8 cellular contexts compared by ENCODE assay signal in genomic region chr6:72182337-72183246, GRCh38.
A peak's percentile ranks its signal among the peaks of the same experiment; 100 is the strongest.
DNase-seq lines count a peak whose midpoint lies in the region; ATAC-seq and TF ChIP-seq lines count a peak whose summit lies in the region.

No MANE protein-coding gene starts in this region.

- BruUV-seq in mammary epithelial cell (replicated peaks; lab: Mats Ljungman, UMichigan): no TSS peak

- DNase-seq in H7 (peak; percentile 74), NCI-H187 (lab: John Stamatoyannopoulos, UW) (peak; percentile 31 to 84), mammary epithelial cell (peak; percentile 73), kidney tubule cell (ENCODE audit: low spot score) (peak; percentile 62), substantia nigra (lab: John Stamatoyannopoulos, UW) (peak in 29 of 49 donors; percentile 2 to 71 (median 27)), GDM1 (lab: John Stamatoyannopoulos, UW) (no peak)
- DNase-seq in NK-92 treated with Interleukin-12 subunit alpha and Interleukin-12 subunit beta, amount 100 ng/mL, for 24 hours (lab: John Stamatoyannopoulos, UW): no peak

- 6% methylated on average over 93 of the region's 100 CpGs for WGBS in mammary epithelial cell (ENCODE audit: low coverage, missing lambda C conversion rate)

- TF ChIP-seq CTCF in mammary epithelial cell (conservative IDR thresholded peaks at IDR 0.05 in 1 of 2, IDR thresholded peaks at IDR 0.05 in 1 of 2; ENCODE audit: extremely low read depth in 1 of 2, insufficient read depth in 1 of 2, low read depth in 1 of 2, low read length in 2 of 2): no peak

- H3K9ac ChIP-seq in mammary epithelial cell (ENCODE audit: insufficient read depth, low read length): no peak overlapping the region

- peaks cover 10% of the 10 kb centered on the region for H3K4me1 ChIP-seq in mammary epithelial cell (ENCODE audit: insufficient read depth, low read length)

- H3K4me2 ChIP-seq in mammary epithelial cell (ENCODE audit: insufficient read depth, low read depth, low read length): peak overlapping the region; percentile 96

- in situ Hi-C loops in mammary epithelial cell (cut with MboI; ENCODE audit: low sequenced_read_pairs in 2 of 2): no loop called here

- H3K27me3 ChIP-seq in H7 (ENCODE audit: control insufficient read depth, insufficient read depth, low read length) (peaks cover 35% of the 10 kb centered on the region), mammary epithelial cell (ENCODE audit: insufficient read depth, low read length) (peaks cover 16% of the 10 kb centered on the region)

- peak; percentile 71 for ATAC-seq in GM18498 (IDR thresholded peaks at IDR 0.05; ENCODE audit: unreplicated experiment)

- no peaks in the 10 kb centered on the region for H3K36me3 ChIP-seq in H7 (replicated peaks; ENCODE audit: control insufficient read depth, insufficient read depth, low read length)
- no peaks in the 10 kb centered on the region for H3K36me3 ChIP-seq in mammary epithelial cell (ENCODE audit: insufficient read depth, low read length)

- no peaks in the 10 kb centered on the region for H3K9me3 ChIP-seq in mammary epithelial cell (replicated peaks; ENCODE audit: insufficient read depth, low read length)

- no peaks in the 10 kb centered on the region for H4K20me1 ChIP-seq in mammary epithelial cell (ENCODE audit: insufficient read depth, low read length)

- intact Hi-C loops in mammary epithelial cell (cut with micrococcal nuclease): no loop called here

- CTCF ChIA-PET in mammary epithelial cell (lab: Charles Lee; ENCODE audit: low non-redundant PET): interaction anchor here (0.9 kb wide), 1 partner anchor 398 kb away, joined by 7 read pairs; no protein-coding TSS in a partner anchor

- dilution Hi-C loops in mammary epithelial cell (cut with HindIII; ENCODE audit: low sequenced_read_pairs): no loop called here

- H3K27ac ChIP-seq in mammary epithelial cell (ENCODE audit: insufficient read depth, low read depth, low read length) (no peak overlapping the region), substantia nigra (ENCODE audit: low read depth, low read length, poor library complexity, severe bottlenecking) (no peak overlapping the region)

- H3K4me3 ChIP-seq in H7 (ENCODE audit: insufficient read depth, low read depth, low read length): peak overlapping the region; percentile 38
- peak overlapping the region; percentile 39 to 56 (median 48) for H3K4me3 ChIP-seq in mammary epithelial cell (replicated peaks in 1 of 3; ENCODE audit: insufficient read depth in 1 of 3, low read depth in 2 of 3, low read length in 3 of 3)

- peak overlapping the region; percentile 94 for H2AFZ ChIP-seq in mammary epithelial cell (ENCODE audit: low read depth, low read length)

- no peaks in the 10 kb centered on the region for H3K79me2 ChIP-seq in mammary epithelial cell (ENCODE audit: insufficient read depth, low read length)

Comparison
In these comparisons a context has a peak if more than half of its experiments do, and no peak if none do; other contexts are left out.
1. DNase-seq: peak in H7 (single experiment), NCI-H187 (2 of 2), mammary epithelial cell (single experiment), kidney tubule cell (single experiment) and substantia nigra (29 of 49); none in GDM1 (single experiment) and NK-92 treated with Interleukin-12 subunit alpha and Interleukin-12 subunit beta, amount 100 ng/mL, for 24 hours (single experiment).